In genomic region chrX:112839856-112840255, GRCh38 we compare ENCODE assay signal across 1 cellular context.
TF ChIP-seq lines count a peak whose summit lies in the region.

No MANE protein-coding gene starts in this region.

TF ChIP-seq in HepG2, 621 proteins besides CTCF, POLR2A, EP300 and RAD21 (continued from another document):
- TF ChIP-seq, protein P1, sequence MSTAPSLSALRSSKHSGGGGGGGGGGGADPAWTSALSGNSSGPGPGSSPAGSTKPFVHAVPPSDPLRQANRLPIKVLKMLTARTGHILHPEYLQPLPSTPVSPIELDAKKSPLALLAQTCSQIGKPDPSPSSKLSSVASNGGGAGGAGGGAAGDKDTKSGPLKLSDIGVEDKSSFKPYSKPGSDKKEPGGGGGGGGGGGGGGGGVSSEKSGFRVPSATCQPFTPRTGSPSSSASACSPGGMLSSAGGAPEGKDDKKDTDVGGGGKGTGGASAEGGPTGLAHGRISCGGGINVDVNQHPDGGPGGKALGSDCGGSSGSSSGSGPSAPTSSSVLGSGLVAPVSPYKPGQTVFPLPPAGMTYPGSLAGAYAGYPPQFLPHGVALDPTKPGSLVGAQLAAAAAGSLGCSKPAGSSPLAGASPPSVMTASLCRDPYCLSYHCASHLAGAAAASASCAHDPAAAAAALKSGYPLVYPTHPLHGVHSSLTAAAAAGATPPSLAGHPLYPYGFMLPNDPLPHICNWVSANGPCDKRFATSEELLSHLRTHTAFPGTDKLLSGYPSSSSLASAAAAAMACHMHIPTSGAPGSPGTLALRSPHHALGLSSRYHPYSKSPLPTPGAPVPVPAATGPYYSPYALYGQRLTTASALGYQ (CRISPR knock-in tag; IDR thresholded peaks at IDR 0.05): no peak
- TF ChIP-seq, protein P2, sequence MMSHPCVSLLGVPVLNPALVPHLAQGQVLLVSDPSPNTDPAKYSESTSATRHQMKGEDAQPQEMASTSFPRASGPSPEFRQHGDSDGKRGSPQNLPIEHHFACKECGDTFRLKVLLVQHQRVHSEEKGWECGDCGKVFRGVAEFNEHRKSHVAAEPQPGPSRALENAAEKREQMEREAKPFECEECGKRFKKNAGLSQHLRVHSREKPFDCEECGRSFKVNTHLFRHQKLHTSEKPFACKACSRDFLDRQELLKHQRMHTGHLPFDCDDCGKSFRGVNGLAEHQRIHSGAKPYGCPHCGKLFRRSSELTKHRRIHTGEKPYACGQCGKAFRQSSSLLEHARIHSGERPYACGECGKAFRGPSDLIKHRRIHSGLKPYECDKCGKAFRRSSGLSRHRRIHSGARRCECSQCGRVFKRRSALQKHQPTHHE (CRISPR knock-in tag; IDR thresholded peaks at IDR 0.05; ENCODE audit: borderline replicate concordance): no peak
- TF ChIP-seq ATF2 (CRISPR knock-in tag; IDR thresholded peaks at IDR 0.05): no peak
